In genomic region chr16:62383941-62384340, GRCh38 we compare ENCODE assay signal across 34 cellular contexts.
"Had no signal": no experiment of that assay in that cellular context is flagged by ENCODE, and none has a peak within 500 bp of the region (broad histone marks: within the 10 kb centered on the region; RNA-seq: fewer than 3 reads in every experiment).

No MANE protein-coding gene starts in this region.

- H3K4me2 ChIP-seq: KMS-11 had no signal

- H3K9me3 ChIP-seq: MG63 had no signal

- H3K27ac ChIP-seq: KMS-11 had no signal

- H3K9ac ChIP-seq: KMS-11 had no signal

- H3K4me3 ChIP-seq: MG63 had no signal

- DNase-seq: Karpas-422, Kasumi-1, MG63, MM.1S, MV-4-11, NCI-H1048, NCI-H1092, NCI-H1092 treated with DMSO at 0.1 percent for 48 hours, NCI-H1105, NCI-H1105 treated with DMSO at 0.1 percent for 48 hours, NCI-H1417, NCI-H1417 treated with DMSO at 0.1 percent for 48 hours, NCI-H1436, NCI-H1436 treated with DMSO at 0.1 percent for 48 hours, NCI-H146, NCI-H1694, NCI-H1694 treated with DMSO at 0.1 percent for 48 hours, NCI-H187, NCI-H187 treated with DMSO at 0.1 percent for 48 hours, NCI-H1930, NCI-H2029, NCI-H2029 treated with DMSO at 0.1 percent for 48 hours, NCI-H2081, NCI-H2081 treated with DMSO at 0.1 percent for 48 hours, NCI-H2107, NCI-H2171, NCI-H2171 treated with DMSO at 0.1 percent for 48 hours, NCI-H2227 treated with DMSO at 0.1 percent for 48 hours, NCI-H226, NCI-H345, NCI-H446, NCI-H446 treated with DMSO at 0.1 percent for 48 hours, NCI-H510A had no signal

- H3K27me3 ChIP-seq: MG63 had no signal

- H3K36me3 ChIP-seq: MG63 had no signal
